In genomic region chr13:106602178-106602577, GRCh38 we compare ENCODE assay signal across 16 cellular contexts. TPM values are rescaled to one million over a fixed set of nuclear protein-coding genes. Genes with fewer than 3 reads are reported as not detected.
DNase-seq lines count a peak whose midpoint lies in the region; ATAC-seq and TF ChIP-seq lines count a peak whose summit lies in the region.
"Had no signal": no experiment of that assay in that cellular context is flagged by ENCODE, and none has a peak within 500 bp of the region (broad histone marks: within the 10 kb centered on the region; RNA-seq: fewer than 3 reads in every experiment).

No MANE protein-coding gene starts in this region.

- peak; percentile 76 for DNase-seq in COLO668 (lab: John Stamatoyannopoulos, UW; ENCODE audit: unreplicated experiment)
- peak; percentile 62 for DNase-seq in NCI-H1092 treated with DMSO at 0.1 percent for 48 hours (lab: John Stamatoyannopoulos, UW)
- DNase-seq in NCI-H446 treated with DMSO at 0.1 percent for 48 hours (lab: John Stamatoyannopoulos, UW): peak; percentile 1
- peak; percentile 21 to 39 for DNase-seq in left colon
- DNase-seq in effector CD4-positive, alpha-beta T cell: no peak
- DNase-seq in coronary artery (ENCODE audit: low spot score): no peak
- no peak for DNase-seq in hepatic stellate cell (ENCODE audit: low spot score)
- DNase-seq in NCI-H128 (lab: John Stamatoyannopoulos, UW; ENCODE audit: unreplicated experiment): no peak
- DNase-seq: activated CD8-positive, alpha-beta T cell treated with anti-CD3 and anti-CD28 coated beads, Interleukin-2, amount 10 ng/mL, durations not matched to agents 7 days and 5 days; activated naive CD4-positive, alpha-beta T cell treated with anti-CD3 and anti-CD28 coated beads, Interleukin-2, amount 50 U/mL, for 16 hours; activated T-cell treated with anti-CD3 and anti-CD28 coated beads, Interleukin-2, amount 50 U/mL, for 48 hours; foreskin melanocyte; MG63; NCI-H526 treated with DMSO at 0.1 percent for 48 hours; PC-3 had no signal

- H3K4me3 ChIP-seq in coronary artery: no peak overlapping the region
- H3K4me3 ChIP-seq: MG63 had no signal

- no peak for TF ChIP-seq CTCF in coronary artery (IDR thresholded peaks at IDR 0.05)

- H3K27ac ChIP-seq in coronary artery: no peak overlapping the region

- intact Hi-C loops in left colon (cut with DNase I, micrococcal nuclease): no loop called here

- ATAC-seq in left colon: peak; percentile 80
- ATAC-seq: activated CD8-positive, alpha-beta T cell treated with anti-CD3 and anti-CD28 coated beads, Interleukin-2, amount 10 ng/mL, durations not matched to agents 7 days and 5 days; PC-3; stimulated activated effector memory CD8-positive, alpha-beta T cell treated with anti-CD3 and anti-CD28 coated beads, Interleukin-12 subunit alpha, Interleukin-12 subunit beta, amount 100 ng/mL, for 72 hours had no signal

RNA-seq across cellular contexts. Expression of gene ARGLU1, which starts 34.2 kb away (rescaled TPM):
- 10 to 100 TPM; 70.0 to 80.8 TPM for total RNA-seq in left colon

Comparison
In these comparisons a context has a peak if more than half of its experiments do, and no peak if none do; other contexts are left out.
1. DNase-seq: peak in COLO668 (single experiment), NCI-H1092 treated with DMSO at 0.1 percent for 48 hours (single experiment), NCI-H446 treated with DMSO at 0.1 percent for 48 hours (single experiment) and left colon (2 of 2); none in effector CD4-positive, alpha-beta T cell (single experiment), coronary artery (single experiment), hepatic stellate cell (single experiment) and NCI-H128 (single experiment).